Comparison of ENCODE assay signal across 29 cellular contexts in genomic region chr13:110493161-110493593, GRCh38.
"Had no signal": no experiment of that assay in that cellular context is flagged by ENCODE, and none has a peak within 500 bp of the region (broad histone marks: within the 10 kb centered on the region; RNA-seq: fewer than 3 reads in every experiment).

No MANE protein-coding gene starts in this region.

- H3K4me3 ChIP-seq: cardiac muscle cell, MG63 had no signal

- H3K36me3 Mint-ChIP-seq: activated naive CD8-positive, alpha-beta T cell had no signal

- H3K27me3 ChIP-seq: brain microvascular endothelial cell, cardiac muscle cell, MG63 had no signal

- H3K4me1 Mint-ChIP-seq: activated CD4-positive, alpha-beta memory T cell treated with anti-CD3 and anti-CD28 coated beads, Interleukin-2, amount 10 ng/mL, durations not matched to agents 7 days and 5 days; activated T-helper 17 cell treated with anti-CD3 and anti-CD28 coated beads, Interleukin-2, amount 50 U/mL, for 72 hours had no signal

- H3K36me3 ChIP-seq: MG63 had no signal

- DNase-seq: activated CD4-positive, alpha-beta memory T cell treated with anti-CD3 and anti-CD28 coated beads, Interleukin-2, amount 10 ng/mL, durations not matched to agents 7 days and 5 days; activated CD4-positive, alpha-beta T cell treated with anti-CD3 and anti-CD28 coated beads, Interleukin-2, amount 50 U/mL, for 1 hour; activated CD4-positive, CD25-positive, alpha-beta regulatory T cell; activated gamma-delta T cell; activated naive CD4-positive, alpha-beta T cell treated with anti-CD3 and anti-CD28 coated beads for 36 hours; activated T-cell treated with anti-CD3 and anti-CD28 coated beads for 4 hours; activated T-cell treated with anti-CD3 and anti-CD28 coated beads, Interleukin-2, amount 50 U/mL, for 48 hours; amygdala; brain microvascular endothelial cell; MG63; MV-4-11; NCI-H1092 treated with DMSO at 0.1 percent for 48 hours; NCI-H1417 treated with DMSO at 0.1 percent for 48 hours; NCI-H1694; NCI-H2029; NCI-H2107; NCI-H2171 treated with DMSO at 0.1 percent for 48 hours; NCI-H226; NCI-H526; NK-92 treated with Interleukin-12 subunit alpha and Interleukin-12 subunit beta, amount 100 ng/mL, for 24 hours; PC-3; SIG-M5; T-helper 2 cell; T1000 had no signal

- H3K27ac Mint-ChIP-seq: activated CD4-positive, alpha-beta memory T cell treated with anti-CD3 and anti-CD28 coated beads, Interleukin-2, amount 10 ng/mL, durations not matched to agents 7 days and 5 days; activated naive CD4-positive, alpha-beta T cell treated with anti-CD3 and anti-CD28 coated beads for 36 hours; activated naive CD8-positive, alpha-beta T cell; activated T-helper 17 cell treated with anti-CD3 and anti-CD28 coated beads, Interleukin-2, amount 50 U/mL, for 72 hours had no signal

- H3K4me3 Mint-ChIP-seq: activated CD4-positive, alpha-beta memory T cell treated with anti-CD3 and anti-CD28 coated beads, Interleukin-2, amount 10 ng/mL, durations not matched to agents 7 days and 5 days; activated naive CD4-positive, alpha-beta T cell treated with anti-CD3 and anti-CD28 coated beads for 36 hours; activated naive CD8-positive, alpha-beta T cell; activated T-helper 17 cell treated with anti-CD3 and anti-CD28 coated beads, Interleukin-2, amount 50 U/mL, for 72 hours had no signal

- H3K9me3 Mint-ChIP-seq: activated CD4-positive, alpha-beta memory T cell treated with anti-CD3 and anti-CD28 coated beads, Interleukin-2, amount 10 ng/mL, durations not matched to agents 7 days and 5 days; activated naive CD4-positive, alpha-beta T cell treated with anti-CD3 and anti-CD28 coated beads for 36 hours; activated T-helper 17 cell treated with anti-CD3 and anti-CD28 coated beads, Interleukin-2, amount 50 U/mL, for 72 hours had no signal

- H3K27me3 Mint-ChIP-seq: activated CD4-positive, alpha-beta memory T cell treated with anti-CD3 and anti-CD28 coated beads, Interleukin-2, amount 10 ng/mL, durations not matched to agents 7 days and 5 days; activated naive CD8-positive, alpha-beta T cell; activated T-helper 17 cell treated with anti-CD3 and anti-CD28 coated beads, Interleukin-2, amount 50 U/mL, for 72 hours had no signal

- H3K9me3 ChIP-seq: MG63 had no signal

- FAIRE-seq: RCC 7860, TTC549 had no signal

- H3K27ac ChIP-seq: brain microvascular endothelial cell, cardiac muscle cell had no signal
